Comparison of ENCODE assay signal across 11 cellular contexts in the genomic region with DNA sequence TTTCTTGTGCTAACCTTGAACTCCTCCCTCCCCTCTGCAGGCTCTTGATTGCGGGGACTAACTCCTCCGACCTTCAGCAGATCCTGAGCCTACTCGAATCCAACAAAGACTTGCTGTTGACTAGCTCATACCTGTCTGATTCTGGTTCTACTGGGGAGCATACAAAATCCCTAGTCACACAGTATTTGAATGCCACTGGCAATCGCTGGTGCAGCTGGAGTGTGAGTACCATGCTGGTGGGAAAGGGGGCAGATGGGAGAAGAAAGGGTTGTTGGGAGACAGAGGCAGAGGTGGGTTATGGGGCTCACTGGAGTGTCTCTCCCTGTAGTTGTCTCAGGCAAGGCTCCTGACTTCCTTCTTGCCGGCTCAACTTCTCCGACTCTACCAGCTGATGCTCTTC. TPM values are rescaled to one million over a fixed set of nuclear protein-coding genes. Genes with fewer than 3 reads are reported as not detected.
DNase-seq lines count a peak whose midpoint lies in the region; ATAC-seq and TF ChIP-seq lines count a peak whose summit lies in the region.
"Had no signal": no experiment of that assay in that cellular context is flagged by ENCODE, and none has a peak within 500 bp of the region (broad histone marks: within the 10 kb centered on the region; RNA-seq: fewer than 3 reads in every experiment).

No MANE protein-coding gene starts in this region.

- 91 to 100% methylated on average over 4 to 6 of the region's 6 CpGs for WGBS in endodermal cell (ENCODE audit: insufficient coverage in 1 of 2, insufficient read length in 1 of 2), 2 experiments

- H3K27ac Mint-ChIP-seq in activated CD4-positive, alpha-beta T cell treated with anti-CD3 and anti-CD28 coated beads for 36 hours: peak overlapping the region; percentile 58
- peak overlapping the region; percentile 70 for H3K27ac Mint-ChIP-seq in WTC11
- H3K27ac Mint-ChIP-seq in endodermal cell: peak overlapping the region; percentile 55
- H3K27ac Mint-ChIP-seq in progenitor cell of endocrine pancreas: peak overlapping the region; percentile 73

- TF ChIP-seq CTCF in WTC11 (IDR thresholded peaks at IDR 0.05): no peak
- no peak for TF ChIP-seq CTCF in endodermal cell (conservative IDR thresholded peaks at IDR 0.05)
- no peak for TF ChIP-seq CTCF in progenitor cell of endocrine pancreas (IDR thresholded peaks at IDR 0.05; ENCODE audit: unreplicated experiment)

- H3K4me1 Mint-ChIP-seq in activated CD4-positive, alpha-beta T cell treated with anti-CD3 and anti-CD28 coated beads for 36 hours: peaks cover 45% of the 10 kb centered on the region
- peaks cover 34% of the 10 kb centered on the region for H3K4me1 Mint-ChIP-seq in WTC11
- H3K4me1 Mint-ChIP-seq in endodermal cell: peaks cover 53% of the 10 kb centered on the region
- H3K4me1 Mint-ChIP-seq in progenitor cell of endocrine pancreas (ENCODE audit: low read depth): peaks cover 54% of the 10 kb centered on the region

- POLR2A ChIA-PET in activated CD4-positive, alpha-beta T cell treated with anti-CD3 and anti-CD28 coated beads for 36 hours (lab: Charles Lee): interaction anchor here (1.2 to 4.7 kb wide), 4 partner anchors 15 to 45 kb away, joined by 3 to 71 read pairs (median 4); a partner anchor contains a TSS
- POLR2A ChIA-PET in WTC11 (lab: Charles Lee): interaction anchor here (0.7 to 1.6 kb wide), 3 partner anchors 45 to 1179 kb away, joined by 5 to 16 read pairs (median 10); a partner anchor contains a TSS

- H3K4me3 Mint-ChIP-seq in activated CD4-positive, alpha-beta T cell treated with anti-CD3 and anti-CD28 coated beads for 36 hours: peak overlapping the region; percentile 99
- no peak overlapping the region for H3K4me3 Mint-ChIP-seq in WTC11
- H3K4me3 Mint-ChIP-seq in endodermal cell: peak overlapping the region; percentile 18
- no peak overlapping the region for H3K4me3 Mint-ChIP-seq in progenitor cell of endocrine pancreas (ENCODE audit: low read depth)

- peaks cover 90% of the 10 kb centered on the region for H3K36me3 Mint-ChIP-seq in activated CD4-positive, alpha-beta T cell treated with anti-CD3 and anti-CD28 coated beads for 36 hours (ENCODE audit: low read depth)
- peaks cover 84% of the 10 kb centered on the region for H3K36me3 Mint-ChIP-seq in WTC11
- peaks cover 83% of the 10 kb centered on the region for H3K36me3 Mint-ChIP-seq in endodermal cell (ENCODE audit: low read depth)
- H3K36me3 Mint-ChIP-seq in progenitor cell of endocrine pancreas (ENCODE audit: insufficient read depth): peaks cover 54% of the 10 kb centered on the region

- H3K9me3 ChIP-seq in endodermal cell (ENCODE audit: control insufficient read depth, low read length): no peaks in the 10 kb centered on the region

- no peaks in the 10 kb centered on the region for H3K9me3 Mint-ChIP-seq in activated CD4-positive, alpha-beta T cell treated with anti-CD3 and anti-CD28 coated beads for 36 hours (ENCODE audit: low read depth)
- no peaks in the 10 kb centered on the region for H3K9me3 Mint-ChIP-seq in WTC11
- H3K9me3 Mint-ChIP-seq in endodermal cell: no peaks in the 10 kb centered on the region
- no peaks in the 10 kb centered on the region for H3K9me3 Mint-ChIP-seq in progenitor cell of endocrine pancreas (ENCODE audit: low read depth)

- CTCF ChIA-PET in activated CD4-positive, alpha-beta T cell treated with anti-CD3 and anti-CD28 coated beads for 36 hours (lab: Charles Lee): interaction anchor here (1.0 to 2.2 kb wide), 3 partner anchors 28 to 545 kb away, joined by 3 to 14 read pairs (median 3); no protein-coding TSS in a partner anchor
- CTCF ChIA-PET in WTC11 (lab: Charles Lee): interaction anchor here (1.0 to 1.6 kb wide), 5 partner anchors 10 to 99 kb away, joined by 3 to 9 read pairs (median 4); no protein-coding TSS in a partner anchor

- DNase-seq in activated CD4-positive, alpha-beta T cell treated with anti-CD3 and anti-CD28 coated beads for 36 hours: no peak
- DNase-seq in activated CD4-positive, alpha-beta T cell treated with anti-CD3 and anti-CD28 coated beads for 48 hours: no peak
- DNase-seq in WTC11 (ENCODE audit: low spot score): no peak
- no peak for DNase-seq in endodermal cell
- no peak for DNase-seq in progenitor cell of endocrine pancreas (ENCODE audit: low spot score, unreplicated experiment)
- no peak for DNase-seq in NCI-H524 treated with DMSO at 0.1 percent for 48 hours (lab: John Stamatoyannopoulos, UW)
- no peak for DNase-seq in mesenteric fat pad (ENCODE audit: low spot score)
- DNase-seq in NK-92 (lab: John Stamatoyannopoulos, UW; ENCODE audit: unreplicated experiment): no peak
- DNase-seq: GF-D8, NCI-H1694 treated with DMSO at 0.1 percent for 48 hours had no signal

- H3K27me3 ChIP-seq in endodermal cell (ENCODE audit: control insufficient read depth, insufficient read depth, low read length, poor library complexity, severe bottlenecking): no peaks in the 10 kb centered on the region

- H3K36me3 ChIP-seq in endodermal cell (ENCODE audit: control insufficient read depth, insufficient read depth, low read length): peaks cover 83% of the 10 kb centered on the region

- no peaks in the 10 kb centered on the region for H3K27me3 Mint-ChIP-seq in activated CD4-positive, alpha-beta T cell treated with anti-CD3 and anti-CD28 coated beads for 36 hours
- H3K27me3 Mint-ChIP-seq in WTC11 (ENCODE audit: low read depth) (peaks cover 3% of the 10 kb centered on the region; the same call in 1 of the 2 replicates), endodermal cell (ENCODE audit: insufficient read depth) (no peaks in the 10 kb centered on the region), progenitor cell of endocrine pancreas (no peaks in the 10 kb centered on the region)

- no peak overlapping the region for H3K9ac ChIP-seq in endodermal cell (ENCODE audit: extremely low read depth, low read length, poor library complexity, severe bottlenecking)

- ATAC-seq in activated CD4-positive, alpha-beta T cell treated with anti-CD3 and anti-CD28 coated beads for 36 hours: no peak
- ATAC-seq in WTC11: no peak

- intact Hi-C loops in activated CD4-positive, alpha-beta T cell treated with anti-CD3 and anti-CD28 coated beads for 36 hours (cut with DNase I, micrococcal nuclease): loop anchor here in 1 of 2 experiments (10.0 kb wide), 3 partner anchors 460 to 1420 kb away; a partner anchor contains a TSS

- no peak overlapping the region for H3K27ac ChIP-seq in endodermal cell (ENCODE audit: low read depth, low read length)

- H3K4me1 ChIP-seq in endodermal cell (ENCODE audit: control insufficient read depth, insufficient read depth, low read length): peaks cover 11% of the 10 kb centered on the region

- H3K4me3 ChIP-seq in endodermal cell (ENCODE audit: low read length): peak overlapping the region; percentile 95

TF ChIP-seq in WTC11, 78 proteins besides CTCF, POLR2A, EP300 and RAD21 (continues in another document):
- TF ChIP-seq, protein P1, sequence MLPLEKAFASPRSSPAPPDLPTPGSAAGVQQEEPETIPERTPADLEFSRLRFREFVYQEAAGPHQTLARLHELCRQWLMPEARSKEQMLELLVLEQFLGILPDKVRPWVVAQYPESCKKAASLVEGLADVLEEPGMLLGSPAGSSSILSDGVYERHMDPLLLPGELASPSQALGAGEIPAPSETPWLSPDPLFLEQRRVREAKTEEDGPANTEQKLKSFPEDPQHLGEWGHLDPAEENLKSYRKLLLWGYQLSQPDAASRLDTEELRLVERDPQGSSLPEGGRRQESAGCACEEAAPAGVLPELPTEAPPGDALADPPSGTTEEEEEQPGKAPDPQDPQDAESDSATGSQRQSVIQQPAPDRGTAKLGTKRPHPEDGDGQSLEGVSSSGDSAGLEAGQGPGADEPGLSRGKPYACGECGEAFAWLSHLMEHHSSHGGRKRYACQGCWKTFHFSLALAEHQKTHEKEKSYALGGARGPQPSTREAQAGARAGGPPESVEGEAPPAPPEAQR (CRISPR knock-in tag; IDR thresholded peaks at IDR 0.05): no peak
- TF ChIP-seq NFYB (CRISPR knock-in tag; conservative IDR thresholded peaks at IDR 0.05; ENCODE audit: low read depth): no peak

RNA-seq across cellular contexts. Expression of a gene that starts 4.4 kb away (rescaled TPM):
- 100 to 1,000 TPM; 401 to 402 TPM for total RNA-seq in activated CD4-positive, alpha-beta T cell treated with anti-CD3 and anti-CD28 coated beads for 36 hours
- total RNA-seq in WTC11 (2021) (244 to 334 TPM (median 265 TPM) in 3 replicates), endodermal cell (100 to 1,000 TPM; 438 to 488 TPM), progenitor cell of endocrine pancreas (140 and 180 TPM in 2 replicates), mesenteric fat pad (202 TPM)
- 216 TPM for polyA plus RNA-seq in endodermal cell (2013, experiment 1 of 2)
- polyA plus RNA-seq in endodermal cell (2013, experiment 2 of 2): 179 TPM

RNA-seq across cellular contexts. Expression of a gene that starts 36.0 kb away (rescaled TPM):
- not detected for total RNA-seq in activated CD4-positive, alpha-beta T cell treated with anti-CD3 and anti-CD28 coated beads for 36 hours
- total RNA-seq in WTC11 (2021) (not detected in 3 replicates), endodermal cell (not detected), progenitor cell of endocrine pancreas (0.62 and 0.67 TPM in 2 replicates), mesenteric fat pad (not detected)
- 0.07 TPM for polyA plus RNA-seq in endodermal cell (2013, experiment 1 of 2)
- 0.21 TPM for polyA plus RNA-seq in endodermal cell (2013, experiment 2 of 2)
- total RNA-seq: A172 had no signal

RNA-seq across cellular contexts. Expression of a gene that starts 45.7 kb away (rescaled TPM):
- total RNA-seq in activated CD4-positive, alpha-beta T cell treated with anti-CD3 and anti-CD28 coated beads for 36 hours: 10 to 100 TPM; 83.1 to 93.1 TPM
- total RNA-seq in WTC11 (2021) (82.7 to 110 TPM (median 85.2 TPM) in 3 replicates), endodermal cell (10 to 100 TPM; 44.6 to 48.1 TPM), progenitor cell of endocrine pancreas (55.8 and 60.3 TPM in 2 replicates), mesenteric fat pad (50.9 TPM)
- 130 TPM for polyA plus RNA-seq in endodermal cell (2013, experiment 1 of 2)
- 195 TPM for polyA plus RNA-seq in endodermal cell (2013, experiment 2 of 2)

RNA-seq across cellular contexts. Expression of a gene that starts 52.5 kb away (rescaled TPM):
- under 1 TPM in 1 of 2 experiments, not detected in 1; 0.42 TPM for total RNA-seq in activated CD4-positive, alpha-beta T cell treated with anti-CD3 and anti-CD28 coated beads for 36 hours
- total RNA-seq in WTC11 (2021) (0.44 TPM in 1 of 3 replicates, not detected in the others), endodermal cell (not detected), progenitor cell of endocrine pancreas (not detected in 2 replicates), mesenteric fat pad (not detected)
- polyA plus RNA-seq in endodermal cell (2013, experiment 1 of 2): not detected
- not detected for polyA plus RNA-seq in endodermal cell (2013, experiment 2 of 2)
- total RNA-seq: A172 had no signal

RNA-seq across cellular contexts. Expression of a gene that starts 53.3 kb away (rescaled TPM):
- total RNA-seq in activated CD4-positive, alpha-beta T cell treated with anti-CD3 and anti-CD28 coated beads for 36 hours: 10 to 100 TPM; 19.3 to 21.8 TPM
- total RNA-seq in WTC11 (2021) (27.2 to 30.2 TPM (median 28.0 TPM) in 3 replicates), endodermal cell (10 to 100 TPM; 36.9 to 37.3 TPM), progenitor cell of endocrine pancreas (39.3 and 45.3 TPM in 2 replicates), mesenteric fat pad (41.8 TPM)
- 38.8 TPM for polyA plus RNA-seq in endodermal cell (2013, experiment 1 of 2)
- polyA plus RNA-seq in endodermal cell (2013, experiment 2 of 2): 35.1 TPM

Comparison
In these comparisons a context has a peak if more than half of its experiments do, and no peak if none do; other contexts are left out.
1. H3K4me3 Mint-ChIP-seq: peak in activated CD4-positive, alpha-beta T cell treated with anti-CD3 and anti-CD28 coated beads for 36 hours (single experiment) and endodermal cell (single experiment); none in WTC11 (single experiment) and progenitor cell of endocrine pancreas (single experiment).
2. Peak in every context shown above with its lines, with median percentiles within 50 percentile points of each other: H3K27ac Mint-ChIP-seq.